15 cellular contexts compared by ENCODE assay signal in genomic region chr1:27406354-27406665, GRCh38. TPM values are rescaled to one million over a fixed set of nuclear protein-coding genes. Genes with fewer than 3 reads are reported as not detected.
DNase-seq lines count a peak whose midpoint lies in the region; ATAC-seq, FAIRE-seq and TF ChIP-seq lines count a peak whose summit lies in the region.
"Had no signal": no experiment of that assay in that cellular context is flagged by ENCODE, and none has a peak within 500 bp of the region (broad histone marks: within the 10 kb centered on the region; RNA-seq: fewer than 3 reads in every experiment).

No MANE protein-coding gene starts in this region.

- H2BK15ac ChIP-seq in H1 (ENCODE audit: low read length): no peak overlapping the region

- no peaks in the 10 kb centered on the region for H3K9me2 ChIP-seq in neural cell (ENCODE audit: insufficient read depth, low read length)

- TF ChIP-seq CTCF in cardiac muscle cell (IDR thresholded peaks at IDR 0.05; ENCODE audit: low read depth, low read length) (no peak), H1 (IDR thresholded peaks at IDR 0.05; ENCODE audit: control extremely low read depth in 1 of 3, insufficient read depth in 1 of 3, low read depth in 1 of 3, low read length in 3 of 3) (no peak), neural cell (IDR thresholded peaks at IDR 0.05; ENCODE audit: poor library complexity, severe bottlenecking) (no peak), upper lobe of right lung (IDR thresholded peaks at IDR 0.05) (no peak)

- TF ChIP-seq POLR2A in H1 (IDR thresholded peaks at IDR 0.05; ENCODE audit: control extremely low read depth in 1 of 2, low read depth in 2 of 2, low read length in 2 of 2): no peak

- no peak for TF ChIP-seq RAD21 in H1 (IDR thresholded peaks at IDR 0.05 in 1 of 2, conservative IDR thresholded peaks at IDR 0.05 in 1 of 2; ENCODE audit: low read depth in 2 of 2, low read length in 2 of 2)
- TF ChIP-seq RAD21 in neural cell (conservative IDR thresholded peaks at IDR 0.05): no peak

- H3K27ac ChIP-seq in cardiac muscle cell: peak overlapping the region; percentile 88
- peak overlapping the region; percentile 71 for H3K27ac ChIP-seq in H1 (ENCODE audit: low read depth, low read length)
- peak overlapping the region; percentile 56 for H3K27ac ChIP-seq in neural cell (ENCODE audit: low read length)
- H3K27ac ChIP-seq in upper lobe of right lung: peak overlapping the region; percentile 75

- peak overlapping the region; percentile 60; the same call in 1 of the 2 replicates for H3K18ac ChIP-seq in H1 (ENCODE audit: extremely low read depth, low read length)

- peak overlapping the region; percentile 74 for H2BK5ac ChIP-seq in H1 (ENCODE audit: low read depth, low read length)

- TF ChIP-seq EP300 in H1 (IDR thresholded peaks at IDR 0.05; ENCODE audit: borderline replicate concordance in 1 of 2, low read depth in 2 of 2, low read length in 2 of 2) (no peak), neural cell (conservative IDR thresholded peaks at IDR 0.05; ENCODE audit: poor library complexity, severe bottlenecking) (no peak)

- H3K9ac ChIP-seq in H1 (replicated peaks in 1 of 4; ENCODE audit: extremely low read depth in 1 of 4, low read depth in 3 of 4, low read length in 3 of 4) (peak overlapping the region in 3 of 4 experiments; percentile 29 to 43 (median 39); a peak in 4 of 7 replicates), neural cell (ENCODE audit: low read length) (peak overlapping the region; percentile 45)

- peaks cover 24% of the 10 kb centered on the region for H3K36me3 ChIP-seq in cardiac muscle cell
- peaks cover 0 to 30% (median 16%) of the 10 kb centered on the region in 4 experiments; a peak in 6 of 8 replicates for H3K36me3 ChIP-seq in H1 (ENCODE audit: control insufficient read depth in 2 of 4, insufficient read depth in 4 of 4, low read length in 3 of 4)
- H3K36me3 ChIP-seq in neural cell (ENCODE audit: insufficient read depth, low read length): peaks cover 4% of the 10 kb centered on the region
- peaks cover 53% of the 10 kb centered on the region for H3K36me3 ChIP-seq in upper lobe of right lung
- H3K36me3 ChIP-seq: ovary had no signal

- no peaks in the 10 kb centered on the region for H3F3A ChIP-seq in neural cell (ENCODE audit: insufficient read depth, low read length, poor library complexity, severe bottlenecking)

- H3K23ac ChIP-seq in H1 (ENCODE audit: insufficient read length): no peak overlapping the region

- 75% methylated on average over 4 of the region's 4 CpGs; no CpG with 5 or more reads in 1 of the 2 experiments for WGBS in H1 (ENCODE audit: extremely low coverage in 1 of 2, insufficient coverage in 1 of 2, insufficient read length in 1 of 2, insufficient replicate concordance in 2 of 2, low coverage in 1 of 2, low lambda C conversion rate in 2 of 2, missing lambda C conversion rate in 1 of 2), 2 experiments

- H3K14ac ChIP-seq in H1 (ENCODE audit: insufficient read length): no peak overlapping the region

- H2BK12ac ChIP-seq in H1 (ENCODE audit: low read depth, low read length): no peak overlapping the region

- H4K20me1 ChIP-seq in H1 (replicated peaks in 1 of 2; ENCODE audit: control insufficient read depth in 1 of 2, insufficient read depth in 2 of 2, low read length in 2 of 2) (peaks cover 0 to 2% of the 10 kb centered on the region in 2 experiments), neural cell (ENCODE audit: insufficient read depth) (no peaks in the 10 kb centered on the region)

- no peak overlapping the region for H3K56ac ChIP-seq in H1 (replicated peaks; ENCODE audit: insufficient read length, low read depth, low read length)

- H3K9me3 ChIP-seq in cardiac muscle cell (ENCODE audit: low read depth) (no peaks in the 10 kb centered on the region), H1 (ENCODE audit: insufficient read depth in 2 of 2, low read depth in 1 of 2, low read length in 1 of 2) (no peaks in the 10 kb centered on the region), neural cell (ENCODE audit: low read length) (no peaks in the 10 kb centered on the region), upper lobe of right lung (no peaks in the 10 kb centered on the region)
- H3K9me3 ChIP-seq: ovary had no signal

- intact Hi-C loops in cardiac septum (cut with DNase I) (no loop called here), upper lobe of right lung (cut with DNase I) (no loop called here)

- H4K5ac ChIP-seq in H1 (ENCODE audit: insufficient read length, low read depth, low read length): no peak overlapping the region

- H3K79me2 ChIP-seq in H1 (ENCODE audit: control insufficient read depth in 1 of 2, insufficient read depth in 2 of 2, low read length in 2 of 2) (no peaks in the 10 kb centered on the region), neural cell (replicated peaks; ENCODE audit: insufficient read depth, low read length) (no peaks in the 10 kb centered on the region)

- H4K91ac ChIP-seq in H1 (replicated peaks; ENCODE audit: insufficient read length, low read length): no peak overlapping the region

- no peak overlapping the region for H2BK120ac ChIP-seq in H1 (replicated peaks; ENCODE audit: low read depth, low read length)

- no peak for FAIRE-seq in H1 (lab: Jason Lieb, UNC)
- FAIRE-seq: G401.6 had no signal

- CTCF ChIA-PET in H1 (lab: Charles Lee; ENCODE audit: partially characterized antibody): interaction anchor here (0.6 to 37.8 kb wide), 21 partner anchors 8 to 1175 kb away, joined by 3 to 863 read pairs (median 4); partner anchors contain the start of gene MAP3K6

- POLR2A ChIA-PET in H1 (lab: Charles Lee; ENCODE audit: partially characterized antibody): interaction anchor here (1.2 to 1.5 kb wide), 2 partner anchors 10 to 24 kb away, joined by 4 to 5 read pairs; no protein-coding TSS in a partner anchor

- no peaks in the 10 kb centered on the region for H3K23me2 ChIP-seq in H1 (ENCODE audit: low read depth, low read length)

- H3K27me3 ChIP-seq in cardiac muscle cell: no peaks in the 10 kb centered on the region
- no peaks in the 10 kb centered on the region for H3K27me3 ChIP-seq in H1 (replicated peaks in 1 of 4; ENCODE audit: control insufficient read depth in 3 of 4, extremely low read depth in 1 of 4, insufficient read depth in 3 of 4, low read length in 3 of 4)
- no peaks in the 10 kb centered on the region for H3K27me3 ChIP-seq in neural cell (ENCODE audit: insufficient read depth, low read depth, low read length)
- no peaks in the 10 kb centered on the region for H3K27me3 ChIP-seq in upper lobe of right lung
- H3K27me3 ChIP-seq: ovary had no signal

- H3K79me1 ChIP-seq in H1 (ENCODE audit: low read depth, low read length): no peaks in the 10 kb centered on the region; the same call in 1 of the 2 replicates

- H3K4me2 ChIP-seq in H1 (ENCODE audit: insufficient read depth in 1 of 2, low read depth in 2 of 2, low read length in 2 of 2) (peak overlapping the region in 1 of 2 experiments; percentile 24; a peak in 2 of 4 replicates), neural cell (ENCODE audit: low read length) (no peak overlapping the region)

- H4K8ac ChIP-seq in H1 (ENCODE audit: extremely low read depth, insufficient read depth, low read length): no peak overlapping the region

- H3K4ac ChIP-seq in H1 (replicated peaks; ENCODE audit: insufficient read length, low read depth, low read length): no peak overlapping the region

- H2AFZ ChIP-seq in H1 (ENCODE audit: low read length) (no peak overlapping the region), neural cell (ENCODE audit: low read depth, low read length) (no peak overlapping the region)

- 0 out of 2 replicates have a peak overlapping the region, but pooled peaks have one; percentile 10 for H2AK5ac ChIP-seq in H1 (ENCODE audit: low read depth, low read length)

- DNase-seq in cardiac muscle cell (ENCODE audit: low read depth in 1 of 2, low spot score in 1 of 2) (no peak), cardiac septum (ENCODE audit: low spot score) (no peak), H1 (ENCODE audit: low read depth in 1 of 2, low spot score in 2 of 2) (no peak), upper lobe of right lung (no peak), DMS114 treated with DMSO at 0.1 percent for 48 hours (lab: John Stamatoyannopoulos, UW; ENCODE audit: unreplicated experiment) (no peak), NCI-H1417 treated with DMSO at 0.1 percent for 48 hours (lab: John Stamatoyannopoulos, UW) (no peak), SIG-M5 treated with dmso at 0.1 percent for 504 hours (lab: John Stamatoyannopoulos, UW; ENCODE audit: unreplicated experiment) (no peak)
- DNase-seq: activated effector memory CD4-positive, alpha-beta T cell treated with anti-CD3 and anti-CD28 coated beads, Interleukin-2, amount 50 U/mL, for 16 hours; AML-193; effector CD8-positive, alpha-beta T cell; GOT3; ovary had no signal

- no peak for ATAC-seq in upper lobe of right lung
- ATAC-seq: Panc1 had no signal

- H3K4me1 ChIP-seq in cardiac muscle cell (ENCODE audit: low read depth) (peaks cover 19% of the 10 kb centered on the region), H1 (replicated peaks in 1 of 4; ENCODE audit: control insufficient read depth in 3 of 4, insufficient read depth in 4 of 4, low read length in 3 of 4) (peaks cover 9 to 30% (median 17%) of the 10 kb centered on the region in 4 experiments), upper lobe of right lung (peaks cover 51% of the 10 kb centered on the region)

- no peak overlapping the region for H3K4me3 ChIP-seq in cardiac muscle cell
- no peak overlapping the region for H3K4me3 ChIP-seq in H1 (ENCODE audit: extremely low read depth in 1 of 4, insufficient read depth in 2 of 4, low read depth in 3 of 4, low read length in 4 of 4)
- no peak overlapping the region for H3K4me3 ChIP-seq in neural cell (ENCODE audit: low read length)
- no peak overlapping the region for H3K4me3 ChIP-seq in upper lobe of right lung
- H3K4me3 ChIP-seq: ovary had no signal

- no peak overlapping the region for H2BK20ac ChIP-seq in H1 (ENCODE audit: low read length)

RNA-seq across cellular contexts. Expression of gene GPR3, which starts 13.9 kb away (rescaled TPM):
- total RNA-seq in cardiac muscle cell (1.7 and 1.9 TPM in 2 replicates), cardiac septum (2.3 TPM), upper lobe of right lung (0.90 TPM)
- polyA plus RNA-seq in cardiac muscle cell (2.8 and 3.1 TPM in 2 replicates), H1 (2011; rRNA removed) (26.5 and 34.9 TPM in 2 replicates), neural cell (0.12 and 0.54 TPM in 2 replicates)
- 9.4 and 9.9 TPM in 2 replicates for total RNA-seq in H1 (2021; fragmentation: NEBNext Ultra II Directional; extraction: Animal tissue kit (Norgen Biotek cat#: 25700))
- polyA plus RNA-seq in H1 (2011; cell fraction: cytosol; rRNA removed): 13.5 TPM
- 21.1 TPM for polyA plus RNA-seq in H1 (2011; cell fraction: nucleus; rRNA removed)
- 9.0 to 9.9 TPM (median 9.4 TPM) in 4 replicates for polyA plus RNA-seq in H1 (2012, experiment 1 of 2)
- polyA plus RNA-seq in H1 (2012, experiment 2 of 2): 11.8 TPM
- polyA plus RNA-seq in H1 (2013, experiment 1 of 2): 27.7 TPM
- 27.2 TPM for polyA plus RNA-seq in H1 (2013, experiment 2 of 2)
- 15.8 and 16.7 TPM in 2 replicates for polyA minus RNA-seq in H1 (2011; rRNA and poly(A)+ RNA removed)
- 7.1 TPM for polyA minus RNA-seq in H1 (2011; cell fraction: cytosol; rRNA and poly(A)+ RNA removed)
- 9.1 TPM for polyA minus RNA-seq in H1 (2011; cell fraction: nucleus; rRNA and poly(A)+ RNA removed)
- 1.2 and 2.7 TPM in 2 replicates for polyA minus RNA-seq in neural cell

RNA-seq across cellular contexts. Expression of gene CD164L2, which starts 23.2 kb away (rescaled TPM):
- total RNA-seq in cardiac muscle cell (0.24 TPM in 1 of 2 replicates, not detected in the other), cardiac septum (not detected), upper lobe of right lung (1.2 TPM)
- polyA plus RNA-seq in cardiac muscle cell (0.35 and 0.62 TPM in 2 replicates), H1 (2011; rRNA removed) (3.3 and 5.5 TPM in 2 replicates), neural cell (not detected in 2 replicates)
- total RNA-seq in H1 (2021; fragmentation: NEBNext Ultra II Directional; extraction: Animal tissue kit (Norgen Biotek cat#: 25700)): 3.3 and 3.8 TPM in 2 replicates
- polyA plus RNA-seq in H1 (2011; cell fraction: cytosol; rRNA removed): 6.5 TPM
- 26.5 TPM for polyA plus RNA-seq in H1 (2011; cell fraction: nucleus; rRNA removed)
- 3.0 to 4.1 TPM (median 3.4 TPM) in 4 replicates for polyA plus RNA-seq in H1 (2012, experiment 1 of 2)
- 2.5 TPM for polyA plus RNA-seq in H1 (2012, experiment 2 of 2)
- 1.9 TPM for polyA plus RNA-seq in H1 (2013, experiment 1 of 2)
- polyA plus RNA-seq in H1 (2013, experiment 2 of 2): 1.7 TPM
- 0.63 and 1.5 TPM in 2 replicates for polyA minus RNA-seq in H1 (2011; rRNA and poly(A)+ RNA removed)
- not detected for polyA minus RNA-seq in H1 (2011; cell fraction: cytosol; rRNA and poly(A)+ RNA removed)
- polyA minus RNA-seq in H1 (2011; cell fraction: nucleus; rRNA and poly(A)+ RNA removed): 3.1 TPM
- not detected in 2 replicates for polyA minus RNA-seq in neural cell

RNA-seq across cellular contexts. Expression of gene FCN3, which starts 31.7 kb away (rescaled TPM):
- total RNA-seq in cardiac muscle cell (0.18 and 3.6 TPM in 2 replicates), cardiac septum (32.2 TPM), upper lobe of right lung (826 TPM)
- polyA plus RNA-seq in cardiac muscle cell (0.81 and 2.9 TPM in 2 replicates), H1 (2011; rRNA removed) (0.35 and 0.57 TPM in 2 replicates), neural cell (not detected in 2 replicates)
- 0.30 TPM in 1 of 2 replicates, not detected in the other for total RNA-seq in H1 (2021; fragmentation: NEBNext Ultra II Directional; extraction: Animal tissue kit (Norgen Biotek cat#: 25700))
- 0.32 TPM for polyA plus RNA-seq in H1 (2011; cell fraction: cytosol; rRNA removed)
- 0.90 TPM for polyA plus RNA-seq in H1 (2011; cell fraction: nucleus; rRNA removed)
- polyA plus RNA-seq in H1 (2012, experiment 1 of 2): 0.28 to 0.78 TPM (median 0.40 TPM) in 3 of 4 replicates, not detected in the other
- polyA plus RNA-seq in H1 (2012, experiment 2 of 2): not detected
- 0.47 TPM for polyA plus RNA-seq in H1 (2013, experiment 1 of 2)
- polyA plus RNA-seq in H1 (2013, experiment 2 of 2): 0.28 TPM
- not detected in 2 replicates for polyA minus RNA-seq in H1 (2011; rRNA and poly(A)+ RNA removed)
- polyA minus RNA-seq in H1 (2011; cell fraction: cytosol; rRNA and poly(A)+ RNA removed): not detected
- polyA minus RNA-seq in H1 (2011; cell fraction: nucleus; rRNA and poly(A)+ RNA removed): not detected
- not detected in 2 replicates for polyA minus RNA-seq in neural cell

RNA-seq across cellular contexts. Expression of gene MAP3K6, which starts 39.5 kb away (rescaled TPM):
- total RNA-seq in cardiac muscle cell: 13.6 and 17.1 TPM in 2 replicates
- polyA plus RNA-seq in cardiac muscle cell: 12.7 and 17.8 TPM in 2 replicates
- 53.1 TPM for total RNA-seq in cardiac septum
- 7.6 and 11.2 TPM in 2 replicates for total RNA-seq in H1 (2021; fragmentation: NEBNext Ultra II Directional; extraction: Animal tissue kit (Norgen Biotek cat#: 25700))
- 7.4 and 10.3 TPM in 2 replicates for polyA plus RNA-seq in H1 (2011; rRNA removed)
- 6.7 TPM for polyA plus RNA-seq in H1 (2011; cell fraction: cytosol; rRNA removed)
- 40.8 TPM for polyA plus RNA-seq in H1 (2011; cell fraction: nucleus; rRNA removed)
- polyA plus RNA-seq in H1 (2012, experiment 1 of 2): 8.5 to 12.5 TPM (median 9.7 TPM) in 4 replicates
- 9.5 TPM for polyA plus RNA-seq in H1 (2012, experiment 2 of 2)
- polyA plus RNA-seq in H1 (2013, experiment 1 of 2): 10.9 TPM
- 10.7 TPM for polyA plus RNA-seq in H1 (2013, experiment 2 of 2)
- 4.6 and 5.6 TPM in 2 replicates for polyA minus RNA-seq in H1 (2011; rRNA and poly(A)+ RNA removed)
- 2.6 TPM for polyA minus RNA-seq in H1 (2011; cell fraction: cytosol; rRNA and poly(A)+ RNA removed)
- 11.6 TPM for polyA minus RNA-seq in H1 (2011; cell fraction: nucleus; rRNA and poly(A)+ RNA removed)
- polyA plus RNA-seq in neural cell: 1.6 and 4.4 TPM in 2 replicates
- 1.2 and 1.6 TPM in 2 replicates for polyA minus RNA-seq in neural cell
- total RNA-seq in upper lobe of right lung: 144 TPM

Comparison
In these comparisons a context has a peak if more than half of its experiments do, and no peak if none do; other contexts are left out.
1. RNA of gene FCN3, which starts 31.7 kb away (total RNA-seq): 826 TPM in upper lobe of right lung (single experiment); 32.2 TPM in cardiac septum (single experiment), 0.18 to 3.6 TPM in cardiac muscle cell and 0.30 TPM in H1; every median in the first group is over 10 times any median in the second.
2. Peak in every context shown above with its lines, with median percentiles within 50 percentile points of each other: H3K27ac ChIP-seq.